Comparison of ENCODE assay signal across 6 cellular contexts in genomic region chr1:156194300-156194652, GRCh38. TPM values are rescaled to one million over a fixed set of nuclear protein-coding genes. Genes with fewer than 3 reads are reported as not detected.
DNase-seq lines count a peak whose midpoint lies in the region; ATAC-seq, FAIRE-seq and TF ChIP-seq lines count a peak whose summit lies in the region.

No MANE protein-coding gene starts in this region.

- H3K9me1 ChIP-seq in IMR-90 (ENCODE audit: insufficient read depth, low read length): peaks cover 12% of the 10 kb centered on the region
- H3K9me1 ChIP-seq in endothelial cell of umbilical vein (replicated peaks; ENCODE audit: control insufficient read depth, extremely low read depth, insufficient read depth, low read length): no peaks in the 10 kb centered on the region

- peak overlapping the region; percentile 13; the same call in 1 of the 2 replicates for H2BK120ac ChIP-seq in IMR-90 (ENCODE audit: low read depth, low read length)

- BruUV-seq in IMR-90 (replicated peaks; lab: Mats Ljungman, UMichigan) (TSS peak; percentile 26), endothelial cell of umbilical vein (replicated peaks; lab: Mats Ljungman, UMichigan) (TSS peak; percentile 32)

- H3K79me1 ChIP-seq in IMR-90 (ENCODE audit: low read depth in 1 of 2, low read length in 2 of 2): peaks cover 24 to 51% of the 10 kb centered on the region in 2 experiments

- in situ Hi-C loops in IMR-90 (cut with MboI; ENCODE audit: low sequenced_read_pairs): no loop called here

- CTCF ChIA-PET in IMR-90 (lab: Yijun Ruan, JAX) (no interaction called here), endothelial cell of umbilical vein (lab: Charles Lee) (interaction anchor here (0.6 to 2.9 kb wide), 7 partner anchors 9 to 141 kb away, joined by 3 to 20 read pairs (median 4); partner anchors contain the start of gene PMF1)

- H2BK15ac ChIP-seq in IMR-90 (ENCODE audit: low read depth, low read length): no peak overlapping the region

- no peak for TF ChIP-seq POLR2A in IMR-90 (IDR thresholded peaks at IDR 0.05; ENCODE audit: low read depth, low read length)
- TF ChIP-seq POLR2A in endothelial cell of umbilical vein (IDR thresholded peaks at IDR 0.05; ENCODE audit: low read depth, low read length): no peak

- intact Hi-C loops in IMR-90 (cut with micrococcal nuclease): no loop called here
- intact Hi-C loops in endothelial cell of umbilical vein (cut with micrococcal nuclease): loop anchor here (5.0 kb wide), 1 partner anchor 33 kb away; no protein-coding TSS in a partner anchor

- H3K4me1 ChIP-seq in IMR-90 (ENCODE audit: control insufficient read depth, insufficient read depth, low read length) (no peaks in the 10 kb centered on the region), endothelial cell of umbilical vein (ENCODE audit: control insufficient read depth, extremely low read depth, insufficient read depth, low read length) (peaks cover 9% of the 10 kb centered on the region), skeletal muscle satellite cell (ENCODE audit: control insufficient read depth, insufficient read depth, low read length) (peaks cover 10% of the 10 kb centered on the region)

- H2AFZ ChIP-seq in IMR-90 (replicated peaks; ENCODE audit: low read length, poor library complexity) (peak overlapping the region; percentile 93), endothelial cell of umbilical vein (ENCODE audit: low read depth, low read length) (peak overlapping the region; percentile 7)

- no peaks in the 10 kb centered on the region for H3K9me3 ChIP-seq in IMR-90 (ENCODE audit: control insufficient read depth, insufficient read depth, low read length)
- H3K9me3 ChIP-seq in endothelial cell of umbilical vein (replicated peaks; ENCODE audit: control insufficient read depth, insufficient read depth, low read length): no peaks in the 10 kb centered on the region
- H3K9me3 ChIP-seq in skeletal muscle satellite cell (replicated peaks; ENCODE audit: low read length): no peaks in the 10 kb centered on the region

- H4K91ac ChIP-seq in IMR-90 (ENCODE audit: insufficient read depth, low read depth, low read length): peak overlapping the region; percentile 48

- H2BK5ac ChIP-seq in IMR-90 (ENCODE audit: low read depth, low read length, poor library complexity, severe bottlenecking): no peak overlapping the region

- H2BK20ac ChIP-seq in IMR-90 (ENCODE audit: low read depth, low read length): no peak overlapping the region

- 5% methylated on average over 9 of the region's 14 CpGs; no CpG with 5 or more reads in 1 of the 2 experiments for WGBS in IMR-90 (ENCODE audit: extremely low coverage in 2 of 2, insufficient read length in 1 of 2), 2 experiments

- H3K79me2 ChIP-seq in endothelial cell of umbilical vein (ENCODE audit: control insufficient read depth, insufficient read depth, low read length): peaks cover 45% of the 10 kb centered on the region

- H4K20me1 ChIP-seq in IMR-90 (ENCODE audit: insufficient read depth, low read length): peaks cover 16% of the 10 kb centered on the region
- no peaks in the 10 kb centered on the region for H4K20me1 ChIP-seq in endothelial cell of umbilical vein (replicated peaks; ENCODE audit: control insufficient read depth, extremely low read depth, insufficient read depth, low read length)

- dilution Hi-C loops in IMR-90 (cut with HindIII; ENCODE audit: low sequenced_read_pairs, unreplicated experiment) (no loop called here), endothelial cell of umbilical vein (cut with MboI; ENCODE audit: extremely low pct_ligation_motif_present, low sequenced_read_pairs) (no loop called here)

- H3K14ac ChIP-seq in IMR-90 (replicated peaks; ENCODE audit: low read depth, low read length): peak overlapping the region; percentile 78

- peak overlapping the region; percentile 68; the same call in 1 of the 2 replicates for H3K23ac ChIP-seq in IMR-90 (ENCODE audit: low read depth, low read length)

- ATAC-seq in IMR-90 (ENCODE audit: low read depth) (peak; percentile 10; the same call in 1 of the 2 replicates), GM19452 (IDR thresholded peaks at IDR 0.05; ENCODE audit: unreplicated experiment) (no peak)

- peak overlapping the region; percentile 93 for H2AK5ac ChIP-seq in IMR-90 (ENCODE audit: low read depth, low read length)

- no peak overlapping the region for H3K18ac ChIP-seq in IMR-90 (ENCODE audit: low read depth, low read length)

- H3K27me3 ChIP-seq in IMR-90 (ENCODE audit: control insufficient read depth, insufficient read depth, low read length) (no peaks in the 10 kb centered on the region), endothelial cell of umbilical vein (ENCODE audit: control insufficient read depth in 2 of 2, insufficient read depth in 2 of 2, low read length in 2 of 2) (no peaks in the 10 kb centered on the region), skeletal muscle satellite cell (ENCODE audit: control insufficient read depth, insufficient read depth, low read length) (no peaks in the 10 kb centered on the region)

- H3K4me2 ChIP-seq in IMR-90 (ENCODE audit: low read depth, low read length) (peak overlapping the region; percentile 79), endothelial cell of umbilical vein (ENCODE audit: insufficient read depth, low read length) (peak overlapping the region; percentile 81), skeletal muscle satellite cell (ENCODE audit: low read length) (peak overlapping the region; percentile 95)

- no peak overlapping the region; the same call in 1 of the 2 replicates for H4K5ac ChIP-seq in IMR-90 (ENCODE audit: low read depth, low read length)

- DNase-seq in AG09309 (ENCODE audit: low read depth) (no peak), IMR-90 (peak; percentile 7), endothelial cell of umbilical vein (ENCODE audit: low read depth, low spot score) (no peak)
- DNase-seq in activated CD8-positive, alpha-beta memory T cell treated with anti-CD3 and anti-CD28 coated beads, Interleukin-2, amount 50 U/mL, for 48 hours: no peak

- peak overlapping the region; percentile 51 to 68; a peak in 2 of 4 replicates for H4K8ac ChIP-seq in IMR-90 (ENCODE audit: low read depth in 2 of 2, low read length in 2 of 2)

- TF ChIP-seq CTCF in AG09309 (IDR thresholded peaks at IDR 0.05; ENCODE audit: control insufficient read depth, insufficient read depth, low read depth, low read length, missing control alignments) (no peak), IMR-90 (conservative IDR thresholded peaks at IDR 0.05; ENCODE audit: low read depth, low read length) (no peak), endothelial cell of umbilical vein (IDR thresholded peaks at IDR 0.05; ENCODE audit: extremely low read depth in 1 of 2, insufficient read depth in 1 of 2, low read depth in 1 of 2, low read length in 2 of 2) (no peak)

- peak overlapping the region; percentile 83 for H2AK9ac ChIP-seq in IMR-90 (replicated peaks; ENCODE audit: low read depth, low read length, poor library complexity)

- peak; percentile 15 for FAIRE-seq in endothelial cell of umbilical vein (lab: Jason Lieb, UNC)

- no peak for TF ChIP-seq RAD21 in IMR-90 (IDR thresholded peaks at IDR 0.05; ENCODE audit: low read length)

- peak overlapping the region; percentile 90 for H3K4me3 ChIP-seq in AG09309 (ENCODE audit: control insufficient read depth, low read depth, low read length)
- peak overlapping the region; percentile 60 for H3K4me3 ChIP-seq in IMR-90 (ENCODE audit: insufficient read depth, low read depth, low read length)
- peak overlapping the region; percentile 32 to 86 (median 64) for H3K4me3 ChIP-seq in endothelial cell of umbilical vein (replicated peaks in 1 of 3; ENCODE audit: insufficient read depth in 1 of 3, low read depth in 1 of 3, low read length in 3 of 3)
- H3K4me3 ChIP-seq in skeletal muscle satellite cell (ENCODE audit: low read length): peak overlapping the region; percentile 90

- peak overlapping the region; percentile 42 for H3K4ac ChIP-seq in IMR-90 (ENCODE audit: low read depth, low read length)

- H3K9ac ChIP-seq in IMR-90 (ENCODE audit: low read depth, low read length) (peak overlapping the region; percentile 82), endothelial cell of umbilical vein (replicated peaks; ENCODE audit: extremely low read depth, insufficient read depth, low read length) (peak overlapping the region; percentile 63), skeletal muscle satellite cell (ENCODE audit: low read depth, low read length) (peak overlapping the region; percentile 89)

- H3K56ac ChIP-seq in IMR-90 (ENCODE audit: extremely low read depth, insufficient read depth, low read length): peak overlapping the region; percentile 56

- POLR2A ChIA-PET in IMR-90 (lab: Charles Lee; ENCODE audit: unreplicated experiment) (interaction anchor here (0.5 to 1.5 kb wide), 2 partner anchors 18 to 218 kb away, joined by 3 to 16 read pairs; partner anchors contain the start of gene PMF1), endothelial cell of umbilical vein (lab: Charles Lee) (interaction anchor here (0.5 to 2.1 kb wide), 2 partner anchors 19 to 34 kb away, joined by 3 to 10 read pairs; partner anchors contain the start of gene PMF1)

- H3K27ac ChIP-seq in IMR-90 (ENCODE audit: insufficient read depth, low read length) (peak overlapping the region; percentile 56), endothelial cell of umbilical vein (ENCODE audit: insufficient read depth, low read depth, low read length) (peak overlapping the region; percentile 51)

- H3K36me3 ChIP-seq in IMR-90 (ENCODE audit: control insufficient read depth, insufficient read depth, low read length) (peaks cover 7% of the 10 kb centered on the region; the same call in 1 of the 2 replicates), endothelial cell of umbilical vein (ENCODE audit: control insufficient read depth in 2 of 2, extremely low read depth in 1 of 2, insufficient read depth in 2 of 2, low read length in 2 of 2) (no peaks in the 10 kb centered on the region), skeletal muscle satellite cell (ENCODE audit: insufficient read depth, low read length) (no peaks in the 10 kb centered on the region)

RNA-seq across cellular contexts. Expression of gene SLC25A44, which starts 0.4 kb away (rescaled TPM):
- total RNA-seq in IMR-90 (2012; rRNA removed) (12.7 and 12.8 TPM in 2 replicates), endothelial cell of umbilical vein (24.0 and 26.3 TPM in 2 replicates)
- polyA plus RNA-seq in IMR-90 (2012; rRNA removed) (19.7 and 20.2 TPM in 2 replicates), endothelial cell of umbilical vein (30.2 and 30.6 TPM in 2 replicates)
- 10.9 and 12.2 TPM in 2 replicates for polyA plus RNA-seq in IMR-90 (2012; cell fraction: cytosol; rRNA removed)
- polyA plus RNA-seq in IMR-90 (2012; cell fraction: nucleus; rRNA removed; ENCODE audit: low replicate concordance): 12.2 and 20.8 TPM in 2 replicates
- 25.9 and 28.4 TPM in 2 replicates for polyA plus RNA-seq in endothelial cell of umbilical vein (2011; cell fraction: cytosol; rRNA removed)
- 23.9 and 25.4 TPM in 2 replicates for polyA plus RNA-seq in endothelial cell of umbilical vein (2011; cell fraction: nucleus; rRNA removed)
- polyA plus RNA-seq in endothelial cell of umbilical vein (2012): 19.5 and 23.2 TPM in 2 replicates
- polyA minus RNA-seq in endothelial cell of umbilical vein: 45.7 and 46.5 TPM in 2 replicates
- polyA minus RNA-seq in endothelial cell of umbilical vein (2011; cell fraction: cytosol; rRNA and poly(A)+ RNA removed): 19.2 TPM
- 10.6 and 15.9 TPM in 2 replicates for polyA minus RNA-seq in endothelial cell of umbilical vein (2011; cell fraction: nucleus; rRNA and poly(A)+ RNA removed)
- 10.4 and 12.9 TPM in 2 replicates for total RNA-seq in skeletal muscle satellite cell (2012; rRNA removed)

RNA-seq across cellular contexts. Expression of gene PMF1, which starts 18.5 kb away (rescaled TPM):
- 54.8 and 62.5 TPM in 2 replicates for total RNA-seq in IMR-90 (2012; rRNA removed)
- polyA plus RNA-seq in IMR-90 (2012; rRNA removed): 73.4 and 74.9 TPM in 2 replicates
- 69.8 and 110 TPM in 2 replicates for polyA plus RNA-seq in IMR-90 (2012; cell fraction: cytosol; rRNA removed)
- polyA plus RNA-seq in IMR-90 (2012; cell fraction: nucleus; rRNA removed; ENCODE audit: low replicate concordance): 56.5 and 61.0 TPM in 2 replicates
- 58.4 and 61.6 TPM in 2 replicates for total RNA-seq in endothelial cell of umbilical vein
- 134 and 147 TPM in 2 replicates for polyA plus RNA-seq in endothelial cell of umbilical vein
- polyA plus RNA-seq in endothelial cell of umbilical vein (2011; cell fraction: cytosol; rRNA removed): 97.0 and 102 TPM in 2 replicates
- 64.6 and 66.0 TPM in 2 replicates for polyA plus RNA-seq in endothelial cell of umbilical vein (2011; cell fraction: nucleus; rRNA removed)
- 35.0 and 37.3 TPM in 2 replicates for polyA plus RNA-seq in endothelial cell of umbilical vein (2012)
- 36.0 and 43.0 TPM in 2 replicates for polyA minus RNA-seq in endothelial cell of umbilical vein
- 28.6 TPM for polyA minus RNA-seq in endothelial cell of umbilical vein (2011; cell fraction: cytosol; rRNA and poly(A)+ RNA removed)
- 14.3 and 15.8 TPM in 2 replicates for polyA minus RNA-seq in endothelial cell of umbilical vein (2011; cell fraction: nucleus; rRNA and poly(A)+ RNA removed)
- 21.5 and 28.0 TPM in 2 replicates for total RNA-seq in skeletal muscle satellite cell (2012; rRNA removed)

RNA-seq across cellular contexts. Expression of gene SEMA4A, which starts 40.9 kb away (rescaled TPM):
- total RNA-seq in IMR-90 (2012; rRNA removed): 0.18 and 0.28 TPM in 2 replicates
- polyA plus RNA-seq in IMR-90 (2012; rRNA removed): 0.86 and 1.4 TPM in 2 replicates
- polyA plus RNA-seq in IMR-90 (2012; cell fraction: cytosol; rRNA removed): 0.15 and 0.41 TPM in 2 replicates
- polyA plus RNA-seq in IMR-90 (2012; cell fraction: nucleus; rRNA removed; ENCODE audit: low replicate concordance): 10.3 and 13.3 TPM in 2 replicates
- total RNA-seq in endothelial cell of umbilical vein: 1.5 and 1.6 TPM in 2 replicates
- polyA plus RNA-seq in endothelial cell of umbilical vein: 0.97 and 1.5 TPM in 2 replicates
- 0.43 and 0.76 TPM in 2 replicates for polyA plus RNA-seq in endothelial cell of umbilical vein (2011; cell fraction: cytosol; rRNA removed)
- polyA plus RNA-seq in endothelial cell of umbilical vein (2011; cell fraction: nucleus; rRNA removed): 6.6 and 7.8 TPM in 2 replicates
- polyA plus RNA-seq in endothelial cell of umbilical vein (2012): 0.68 and 1.1 TPM in 2 replicates
- polyA minus RNA-seq in endothelial cell of umbilical vein: 1.1 TPM in 2 replicates
- polyA minus RNA-seq in endothelial cell of umbilical vein (2011; cell fraction: cytosol; rRNA and poly(A)+ RNA removed): 6.5 TPM
- polyA minus RNA-seq in endothelial cell of umbilical vein (2011; cell fraction: nucleus; rRNA and poly(A)+ RNA removed): 1.3 and 1.7 TPM in 2 replicates
- total RNA-seq in skeletal muscle satellite cell (2012; rRNA removed): 0.25 TPM in 1 of 2 replicates, not detected in the other

RNA-seq across cellular contexts. Expression of gene BGLAP, which starts 47.7 kb away (rescaled TPM):
- total RNA-seq in IMR-90 (2012; rRNA removed) (not detected in 2 replicates), endothelial cell of umbilical vein (1.0 and 2.4 TPM in 2 replicates)
- polyA plus RNA-seq in IMR-90 (2012; rRNA removed) (0.32 and 0.67 TPM in 2 replicates), endothelial cell of umbilical vein (0.65 and 1.2 TPM in 2 replicates)
- polyA plus RNA-seq in IMR-90 (2012; cell fraction: cytosol; rRNA removed): 0.16 TPM in 1 of 2 replicates, not detected in the other
- 4.8 and 6.7 TPM in 2 replicates for polyA plus RNA-seq in IMR-90 (2012; cell fraction: nucleus; rRNA removed; ENCODE audit: low replicate concordance)
- polyA plus RNA-seq in endothelial cell of umbilical vein (2011; cell fraction: cytosol; rRNA removed): 0.14 and 0.35 TPM in 2 replicates
- 3.2 and 3.3 TPM in 2 replicates for polyA plus RNA-seq in endothelial cell of umbilical vein (2011; cell fraction: nucleus; rRNA removed)
- polyA plus RNA-seq in endothelial cell of umbilical vein (2012): 0.31 and 0.37 TPM in 2 replicates
- 0.95 TPM in 1 of 2 replicates, not detected in the other for polyA minus RNA-seq in endothelial cell of umbilical vein
- not detected for polyA minus RNA-seq in endothelial cell of umbilical vein (2011; cell fraction: cytosol; rRNA and poly(A)+ RNA removed)
- 1.6 and 4.2 TPM in 2 replicates for polyA minus RNA-seq in endothelial cell of umbilical vein (2011; cell fraction: nucleus; rRNA and poly(A)+ RNA removed)
- 1.3 TPM in 1 of 2 replicates, not detected in the other for total RNA-seq in skeletal muscle satellite cell (2012; rRNA removed)

RNA-seq across cellular contexts. Expression of gene PAQR6, which starts 53.6 kb away (rescaled TPM):
- total RNA-seq in IMR-90 (2012; rRNA removed) (under 0.01 TPM in 1 of 2 replicates, not detected in the other), endothelial cell of umbilical vein (1.6 and 2.2 TPM in 2 replicates)
- polyA plus RNA-seq in IMR-90 (2012; rRNA removed) (0.57 and 0.67 TPM in 2 replicates), endothelial cell of umbilical vein (1.3 and 1.6 TPM in 2 replicates)
- polyA plus RNA-seq in IMR-90 (2012; cell fraction: cytosol; rRNA removed): 0.19 and 0.32 TPM in 2 replicates
- polyA plus RNA-seq in IMR-90 (2012; cell fraction: nucleus; rRNA removed; ENCODE audit: low replicate concordance): 6.4 and 13.6 TPM in 2 replicates
- 0.05 and 0.17 TPM in 2 replicates for polyA plus RNA-seq in endothelial cell of umbilical vein (2011; cell fraction: cytosol; rRNA removed)
- 4.4 and 5.6 TPM in 2 replicates for polyA plus RNA-seq in endothelial cell of umbilical vein (2011; cell fraction: nucleus; rRNA removed)
- polyA plus RNA-seq in endothelial cell of umbilical vein (2012): 0.94 and 1.4 TPM in 2 replicates
- polyA minus RNA-seq in endothelial cell of umbilical vein: 0.68 TPM in 1 of 2 replicates, not detected in the other
- polyA minus RNA-seq in endothelial cell of umbilical vein (2011; cell fraction: cytosol; rRNA and poly(A)+ RNA removed): 0.72 TPM
- polyA minus RNA-seq in endothelial cell of umbilical vein (2011; cell fraction: nucleus; rRNA and poly(A)+ RNA removed): 1.1 and 1.5 TPM in 2 replicates
- 0.22 and 0.51 TPM in 2 replicates for total RNA-seq in skeletal muscle satellite cell (2012; rRNA removed)
